8 cellular contexts compared by ENCODE assay signal in the genomic region with DNA sequence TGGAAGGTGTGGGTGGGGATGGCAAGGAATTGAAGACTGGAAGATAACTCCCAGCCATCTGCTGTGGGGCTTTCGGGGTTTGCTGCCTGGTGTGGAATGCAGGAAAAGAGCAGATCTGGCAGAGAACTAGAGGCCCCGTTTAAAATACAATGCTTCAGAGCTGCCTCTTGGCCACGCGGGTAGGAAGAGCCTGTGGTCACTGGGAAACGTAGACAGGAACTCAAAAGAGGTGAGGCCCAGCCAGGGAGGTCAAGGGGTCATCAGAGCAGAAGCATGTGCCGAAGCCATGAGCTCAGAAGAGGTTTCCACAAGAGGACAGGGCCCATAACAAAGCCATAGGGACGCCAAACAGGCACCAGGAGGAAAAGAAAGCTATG. TPM values are rescaled to one million over a fixed set of nuclear protein-coding genes. Genes with fewer than 3 reads are reported as not detected.
DNase-seq lines count a peak whose midpoint lies in the region; ATAC-seq lines count a peak whose summit lies in the region.

No MANE protein-coding gene starts in this region.

- H3K36me3 Mint-ChIP-seq in effector memory CD8-positive, alpha-beta T cell (ENCODE audit: insufficient read depth): no peaks in the 10 kb centered on the region
- H3K36me3 Mint-ChIP-seq in activated T-cell treated with anti-CD3 and anti-CD28 coated beads, Interleukin-2, amount 50 U/mL, for 4 hours (ENCODE audit: insufficient read depth): no peaks in the 10 kb centered on the region

- intact Hi-C loops in left colon (cut with DNase I, micrococcal nuclease): no loop called here

- peak overlapping the region in 1 of 2 donors; percentile 12 for H3K4me3 Mint-ChIP-seq in effector memory CD8-positive, alpha-beta T cell
- no peak overlapping the region for H3K4me3 Mint-ChIP-seq in activated T-cell treated with anti-CD3 and anti-CD28 coated beads, Interleukin-2, amount 50 U/mL, for 4 hours

- peak; percentile 46 for DNase-seq in HT-29 (ENCODE audit: low spot score)
- DNase-seq in effector memory CD8-positive, alpha-beta T cell: no peak
- DNase-seq in occipital lobe (lab: John Stamatoyannopoulos, UW): peak; percentile 4
- no peak for DNase-seq in left colon
- DNase-seq in activated T-cell treated with anti-CD3 and anti-CD28 coated beads, Interleukin-2, amount 50 U/mL, for 4 hours: no peak
- DNase-seq in middle frontal gyrus (ENCODE audit: extremely low spot score, low spot score): no peak

- peak overlapping the region; percentile 41 to 86 for H3K27ac Mint-ChIP-seq in effector memory CD8-positive, alpha-beta T cell

- H3K4me1 Mint-ChIP-seq in effector memory CD8-positive, alpha-beta T cell (ENCODE audit: low read depth in 2 of 2): peaks cover 16 to 17% of the 10 kb centered on the region in 2 donors
- peaks cover 26% of the 10 kb centered on the region for H3K4me1 Mint-ChIP-seq in activated T-cell treated with anti-CD3 and anti-CD28 coated beads, Interleukin-2, amount 50 U/mL, for 4 hours (ENCODE audit: low read depth)

- H3K27me3 Mint-ChIP-seq in effector memory CD8-positive, alpha-beta T cell: no peaks in the 10 kb centered on the region
- no peaks in the 10 kb centered on the region for H3K27me3 Mint-ChIP-seq in activated T-cell treated with anti-CD3 and anti-CD28 coated beads, Interleukin-2, amount 50 U/mL, for 4 hours (ENCODE audit: low read depth)

- no peaks in the 10 kb centered on the region for H3K9me3 Mint-ChIP-seq in effector memory CD8-positive, alpha-beta T cell
- H3K9me3 Mint-ChIP-seq in activated T-cell treated with anti-CD3 and anti-CD28 coated beads, Interleukin-2, amount 50 U/mL, for 4 hours: no peaks in the 10 kb centered on the region

- ATAC-seq in GM18907 (IDR thresholded peaks at IDR 0.05; ENCODE audit: unreplicated experiment): peak; percentile 12
- no peak for ATAC-seq in effector memory CD8-positive, alpha-beta T cell (replicated peaks)
- ATAC-seq in HG03378 (IDR thresholded peaks at IDR 0.05; ENCODE audit: unreplicated experiment): no peak
- no peak for ATAC-seq in left colon
- no peak for ATAC-seq in activated T-cell treated with anti-CD3 and anti-CD28 coated beads, Interleukin-2, amount 50 U/mL, for 4 hours

RNA-seq across cellular contexts. Expression of a gene that starts 14.5 kb away (rescaled TPM):
- 1.7 and 2.6 TPM in 2 replicates for total RNA-seq in HT-29 (2014; rRNA removed; shearing (Covaris generic))
- total RNA-seq in occipital lobe (4.4 TPM), left colon (10 to 100 TPM; 13.7 to 34.9 TPM)
- total RNA-seq in activated T-cell treated with anti-CD3 and anti-CD28 coated beads, Interleukin-2, amount 50 U/mL, for 4 hours: 1 to 10 TPM; 1.6 to 2.4 (median 1.6) TPM

RNA-seq across cellular contexts. Expression of a gene that starts 14.9 kb away (rescaled TPM):
- total RNA-seq in HT-29 (2014; rRNA removed; shearing (Covaris generic)): 3.4 and 4.6 TPM in 2 replicates
- total RNA-seq in occipital lobe (5.8 TPM), left colon (10 to 100 TPM; 47.3 to 48.8 TPM)
- 10 to 100 TPM; 27.1 to 36.6 (median 28.1) TPM for total RNA-seq in activated T-cell treated with anti-CD3 and anti-CD28 coated beads, Interleukin-2, amount 50 U/mL, for 4 hours

Comparison
In these comparisons a context has a peak if more than half of its experiments do, and no peak if none do; other contexts are left out.
1. DNase-seq: peak in HT-29 (single experiment) and occipital lobe (single experiment); none in effector memory CD8-positive, alpha-beta T cell (0 of 3), left colon (0 of 2), activated T-cell treated with anti-CD3 and anti-CD28 coated beads, Interleukin-2, amount 50 U/mL, for 4 hours (single experiment) and middle frontal gyrus (single experiment).